1 cellular context compared by ENCODE assay signal in the genomic region with DNA sequence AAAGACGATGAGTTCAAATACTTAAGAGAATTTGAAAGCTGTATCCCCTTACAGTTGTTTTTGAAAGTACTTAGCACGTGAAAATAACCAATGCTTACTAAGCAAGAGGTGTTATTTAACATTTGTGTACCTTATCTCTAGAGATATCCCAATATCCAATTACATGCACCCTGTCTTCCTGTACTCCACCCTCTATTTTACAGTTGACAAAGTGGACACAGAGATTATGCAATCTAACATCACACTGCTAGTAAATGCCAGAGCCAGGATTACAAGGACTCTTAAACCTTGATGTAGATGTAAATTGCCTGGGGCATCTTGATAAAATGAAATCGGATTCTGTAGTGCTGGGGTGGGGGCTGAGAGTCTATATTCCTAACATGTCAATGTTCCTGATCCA.
TF ChIP-seq lines count a peak whose summit lies in the region.

No MANE protein-coding gene starts in this region.

TF ChIP-seq in IMR-90, 13 proteins besides CTCF, POLR2A, EP300 and RAD21:
- TF ChIP-seq CEBPB (IDR thresholded peaks at IDR 0.05; ENCODE audit: low read depth, low read length) (peak; percentile 78), FOS (IDR thresholded peaks at IDR 0.05; ENCODE audit: low read depth, low read length) (no peak)
